ENCODE assay signal across 16 cellular contexts in genomic region chr10:126397640-126398382, GRCh38. TPM values are rescaled to one million over a fixed set of nuclear protein-coding genes. Genes with fewer than 3 reads are reported as not detected.
DNase-seq lines count a peak whose midpoint lies in the region; ATAC-seq, FAIRE-seq and TF ChIP-seq lines count a peak whose summit lies in the region.
"Had no signal": no experiment of that assay in that cellular context is flagged by ENCODE, and none has a peak within 500 bp of the region (broad histone marks: within the 10 kb centered on the region; RNA-seq: fewer than 3 reads in every experiment).

No MANE protein-coding gene starts in this region.

- peaks cover 7% of the 10 kb centered on the region for H3K9me3 Mint-ChIP-seq in WTC11
- H3K9me3 Mint-ChIP-seq in activated CD4-positive, alpha-beta T cell treated with anti-CD3 and anti-CD28 coated beads for 36 hours (ENCODE audit: low read depth) = peaks cover 7% of the 10 kb centered on the region

- peaks cover 4% of the 10 kb centered on the region for H3K27me3 ChIP-seq in foreskin keratinocyte
- H3K27me3 ChIP-seq in upper lobe of right lung = no peaks in the 10 kb centered on the region

- H3K4me1 Mint-ChIP-seq in WTC11 = peaks cover 11% of the 10 kb centered on the region
- H3K4me1 Mint-ChIP-seq in activated CD4-positive, alpha-beta T cell treated with anti-CD3 and anti-CD28 coated beads for 36 hours = no peaks in the 10 kb centered on the region
- H3K4me1 Mint-ChIP-seq: activated naive CD8-positive, alpha-beta T cell treated with anti-CD3 and anti-CD28 coated beads, Interleukin-2, amount 10 ng/mL, durations not matched to agents 7 days and 5 days had no signal

- ATAC-seq in WTC11 = peak; percentile 36; the same call in 1 of the 2 replicates
- ATAC-seq in foreskin keratinocyte = peak; percentile 96
- no peak for ATAC-seq in upper lobe of right lung
- ATAC-seq in activated CD4-positive, alpha-beta T cell treated with anti-CD3 and anti-CD28 coated beads for 36 hours = no peak
- ATAC-seq: K562 had no signal

- H3K9me3 ChIP-seq in upper lobe of right lung = no peaks in the 10 kb centered on the region

- no peaks in the 10 kb centered on the region for H3K36me3 ChIP-seq in upper lobe of right lung

- H3K27me3 Mint-ChIP-seq in WTC11 (ENCODE audit: low read depth) = no peaks in the 10 kb centered on the region
- H3K27me3 Mint-ChIP-seq in activated CD4-positive, alpha-beta T cell treated with anti-CD3 and anti-CD28 coated beads for 36 hours = peaks cover 3% of the 10 kb centered on the region
- H3K27me3 Mint-ChIP-seq: activated CD4-positive, alpha-beta memory T cell treated with anti-CD3 and anti-CD28 coated beads, Interleukin-2, amount 10 ng/mL, durations not matched to agents 7 days and 5 days had no signal

- no peak overlapping the region for H3K4me3 ChIP-seq in upper lobe of right lung
- H3K4me3 ChIP-seq: K562, lung, SK-N-MC had no signal

- TF ChIP-seq CTCF in WTC11 (IDR thresholded peaks at IDR 0.05) (no peak), foreskin keratinocyte (conservative IDR thresholded peaks at IDR 0.05) (no peak), upper lobe of right lung (IDR thresholded peaks at IDR 0.05) (no peak)

- POLR2A ChIA-PET in WTC11 (lab: Charles Lee) = no interaction called here
- POLR2A ChIA-PET in activated CD4-positive, alpha-beta T cell treated with anti-CD3 and anti-CD28 coated beads for 36 hours (lab: Charles Lee) = no interaction called here

- DNase-seq in NCI-H146 (lab: John Stamatoyannopoulos, UW) = peak; percentile 39
- no peak for DNase-seq in NCI-H146 treated with DMSO at 0.1 percent for 48 hours (lab: John Stamatoyannopoulos, UW; ENCODE audit: unreplicated experiment)
- no peak for DNase-seq in WTC11 (ENCODE audit: low spot score)
- DNase-seq in foreskin keratinocyte = peak; percentile 80 to 95
- DNase-seq in urothelium cell line (ENCODE audit: low spot score) = peak; percentile 84
- DNase-seq in upper lobe of right lung = no peak
- no peak for DNase-seq in activated CD4-positive, alpha-beta T cell treated with anti-CD3 and anti-CD28 coated beads for 1 hour
- no peak for DNase-seq in activated CD4-positive, alpha-beta T cell treated with anti-CD3 and anti-CD28 coated beads for 36 hours
- DNase-seq: activated CD4-positive, alpha-beta memory T cell treated with anti-CD3 and anti-CD28 coated beads, Interleukin-2, amount 10 ng/mL, durations not matched to agents 7 days and 5 days; activated naive CD8-positive, alpha-beta T cell treated with anti-CD3 and anti-CD28 coated beads, Interleukin-2, amount 10 ng/mL, durations not matched to agents 7 days and 5 days; NCI-H345; retina had no signal

- no peak overlapping the region for H3K27ac ChIP-seq in foreskin keratinocyte
- no peak overlapping the region for H3K27ac ChIP-seq in upper lobe of right lung
- H3K27ac ChIP-seq: 22Rv1, SK-N-MC had no signal

- H3K27ac Mint-ChIP-seq in WTC11 = no peak overlapping the region
- no peak overlapping the region for H3K27ac Mint-ChIP-seq in activated CD4-positive, alpha-beta T cell treated with anti-CD3 and anti-CD28 coated beads for 36 hours
- H3K27ac Mint-ChIP-seq: activated CD4-positive, alpha-beta memory T cell treated with anti-CD3 and anti-CD28 coated beads, Interleukin-2, amount 10 ng/mL, durations not matched to agents 7 days and 5 days; activated naive CD8-positive, alpha-beta T cell treated with anti-CD3 and anti-CD28 coated beads, Interleukin-2, amount 10 ng/mL, durations not matched to agents 7 days and 5 days had no signal

- no peaks in the 10 kb centered on the region for H3K36me3 Mint-ChIP-seq in WTC11
- no peaks in the 10 kb centered on the region for H3K36me3 Mint-ChIP-seq in activated CD4-positive, alpha-beta T cell treated with anti-CD3 and anti-CD28 coated beads for 36 hours (ENCODE audit: low read depth)
- H3K36me3 Mint-ChIP-seq: activated naive CD8-positive, alpha-beta T cell treated with anti-CD3 and anti-CD28 coated beads, Interleukin-2, amount 10 ng/mL, durations not matched to agents 7 days and 5 days had no signal

- CTCF ChIA-PET in WTC11 (lab: Charles Lee) = interaction anchor here (0.7 kb wide), 1 partner anchor 200 kb away, joined by 5 read pairs; no protein-coding TSS in a partner anchor
- CTCF ChIA-PET in activated CD4-positive, alpha-beta T cell treated with anti-CD3 and anti-CD28 coated beads for 36 hours (lab: Charles Lee) = no interaction called here

- intact Hi-C loops in upper lobe of right lung (cut with DNase I) = no loop called here
- intact Hi-C loops in activated CD4-positive, alpha-beta T cell treated with anti-CD3 and anti-CD28 coated beads for 36 hours (cut with DNase I, micrococcal nuclease) = no loop called here

- H3K4me3 Mint-ChIP-seq in WTC11 = no peak overlapping the region
- no peak overlapping the region for H3K4me3 Mint-ChIP-seq in activated CD4-positive, alpha-beta T cell treated with anti-CD3 and anti-CD28 coated beads for 36 hours
- H3K4me3 Mint-ChIP-seq: activated CD4-positive, alpha-beta memory T cell treated with anti-CD3 and anti-CD28 coated beads, Interleukin-2, amount 10 ng/mL, durations not matched to agents 7 days and 5 days; activated naive CD8-positive, alpha-beta T cell treated with anti-CD3 and anti-CD28 coated beads, Interleukin-2, amount 10 ng/mL, durations not matched to agents 7 days and 5 days had no signal

- peak; percentile 83 for FAIRE-seq in urothelium cell line (lab: Jason Lieb, UNC)
- FAIRE-seq: K562 had no signal

- H3K4me1 ChIP-seq in foreskin keratinocyte (no peaks in the 10 kb centered on the region), upper lobe of right lung (no peaks in the 10 kb centered on the region)

TF ChIP-seq in WTC11, 78 proteins besides CTCF, POLR2A, EP300 and RAD21 (continues in another document):
- no peak for TF ChIP-seq E2F1 (CRISPR knock-in tag; IDR thresholded peaks at IDR 0.05)
- no peak for TF ChIP-seq JUN (CRISPR knock-in tag; IDR thresholded peaks at IDR 0.05)
- no peak for TF ChIP-seq TEAD4 (CRISPR knock-in tag; IDR thresholded peaks at IDR 0.05)
- TF ChIP-seq GRHL2 (CRISPR knock-in tag; IDR thresholded peaks at IDR 0.05; ENCODE audit: insufficient replicate concordance, severe bottlenecking) = no peak
- TF ChIP-seq OVOL2 (CRISPR knock-in tag; IDR thresholded peaks at IDR 0.05; ENCODE audit: borderline replicate concordance) = no peak
- no peak for TF ChIP-seq ZNF281 (CRISPR knock-in tag; IDR thresholded peaks at IDR 0.05)
- no peak for TF ChIP-seq ZBTB21 (CRISPR knock-in tag; IDR thresholded peaks at IDR 0.05; ENCODE audit: borderline replicate concordance)

RNA-seq across cellular contexts. Expression of gene ADAM12, which starts 9.5 kb away (rescaled TPM):
- total RNA-seq in WTC11 (2021) = 0.22 to 0.46 TPM (median 0.34 TPM) in 3 replicates
- total RNA-seq in foreskin keratinocyte = 0.04 and 0.07 TPM in 2 replicates
- polyA plus RNA-seq in foreskin keratinocyte = 0.04 TPM in 1 of 2 replicates, not detected in the other
- total RNA-seq in upper lobe of right lung = 0.98 TPM
- 1 to 10 TPM; 1.2 to 1.7 TPM for total RNA-seq in activated CD4-positive, alpha-beta T cell treated with anti-CD3 and anti-CD28 coated beads for 36 hours
- total RNA-seq: K562 had no signal
- polyA plus RNA-seq: K562 had no signal

Comparison
In these comparisons a context has a peak if more than half of its experiments do, and no peak if none do; other contexts are left out.
1. DNase-seq: peak in NCI-H146 (single experiment), foreskin keratinocyte (2 of 2) and urothelium cell line (single experiment); none in NCI-H146 treated with DMSO at 0.1 percent for 48 hours (single experiment), WTC11 (single experiment), upper lobe of right lung (single experiment), activated CD4-positive, alpha-beta T cell treated with anti-CD3 and anti-CD28 coated beads for 1 hour (single experiment) and activated CD4-positive, alpha-beta T cell treated with anti-CD3 and anti-CD28 coated beads for 36 hours (single experiment).
2. ATAC-seq: peak in WTC11 (single experiment) and foreskin keratinocyte (single experiment); none in upper lobe of right lung (single experiment) and activated CD4-positive, alpha-beta T cell treated with anti-CD3 and anti-CD28 coated beads for 36 hours (single experiment).